Comparison of ENCODE assay signal across 9 cellular contexts in the genomic region with DNA sequence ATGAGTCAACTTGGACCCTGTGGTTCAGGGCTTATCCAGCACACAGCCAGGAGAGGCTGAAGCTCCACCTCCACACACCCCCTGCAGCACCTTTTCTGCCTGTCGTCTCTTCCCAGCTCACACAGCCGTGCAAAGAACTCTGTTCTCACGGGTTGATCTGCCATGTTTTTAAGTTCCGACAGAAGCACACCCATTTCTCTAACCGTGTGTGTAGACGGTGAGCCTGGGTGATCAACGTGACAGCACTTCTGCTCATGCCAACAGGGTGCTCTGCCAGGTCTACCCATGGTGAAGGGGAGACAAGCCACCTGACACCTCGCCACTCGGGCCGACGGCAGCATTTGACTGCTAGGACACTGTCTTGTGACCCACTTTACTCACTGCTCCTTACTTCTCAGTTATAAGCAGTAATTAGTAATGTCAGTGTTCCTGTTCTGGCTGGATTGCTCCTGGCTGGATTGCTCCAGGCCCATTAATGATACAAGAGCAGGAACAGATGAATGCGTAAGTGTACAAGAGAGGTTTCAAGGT.
DNase-seq lines count a peak whose midpoint lies in the region; ATAC-seq and TF ChIP-seq lines count a peak whose summit lies in the region.
"Had no signal": no experiment of that assay in that cellular context is flagged by ENCODE, and none has a peak within 500 bp of the region (broad histone marks: within the 10 kb centered on the region; RNA-seq: fewer than 3 reads in every experiment).

No MANE protein-coding gene starts in this region.

- CTCF ChIA-PET in CD4-positive, alpha-beta memory T cell (lab: Charles Lee; ENCODE audit: partially characterized antibody): interaction anchor here (1.0 to 5.8 kb wide), 5 partner anchors 12 to 202 kb away, joined by 3 to 29 read pairs (median 5); no protein-coding TSS in a partner anchor
- CTCF ChIA-PET in RWPE1 (lab: Yijun Ruan, JAX): no interaction called here

- no peaks in the 10 kb centered on the region for H3K9me3 ChIP-seq in CD4-positive, alpha-beta memory T cell (ENCODE audit: control insufficient read depth in 1 of 2, low read length in 2 of 2)

- peaks cover 64 to 95% (median 82%) of the 10 kb centered on the region in 4 donors for H3K4me1 Mint-ChIP-seq in CD4-positive, alpha-beta memory T cell
- peaks cover 91% of the 10 kb centered on the region for H3K4me1 Mint-ChIP-seq in osteocyte (ENCODE audit: unreplicated experiment)

- H3K4me3 ChIP-seq in CD4-positive, alpha-beta memory T cell (ENCODE audit: low read length in 2 of 2): no peak overlapping the region

- POLR2A ChIA-PET in CD4-positive, alpha-beta memory T cell (lab: Charles Lee; ENCODE audit: partially characterized antibody): interaction anchor here (1.1 to 2.4 kb wide), 3 partner anchors 9 to 10 kb away, joined by 3 to 9 read pairs (median 4); no protein-coding TSS in a partner anchor
- POLR2A ChIA-PET in RWPE1 (lab: Yijun Ruan, JAX; ENCODE audit: low non-redundant PET): no interaction called here

- TF ChIP-seq POLR2A in GM18505 (IDR thresholded peaks at IDR 0.05; ENCODE audit: borderline replicate concordance, extremely low read depth, insufficient read depth, insufficient read length): no peak

- H3K27me3 Mint-ChIP-seq in CD4-positive, alpha-beta memory T cell: no peaks in the 10 kb centered on the region
- H3K27me3 Mint-ChIP-seq in osteocyte (ENCODE audit: unreplicated experiment): no peaks in the 10 kb centered on the region

- H3K27ac ChIP-seq in CD4-positive, alpha-beta memory T cell (ENCODE audit: low read depth, low read length): peak overlapping the region; percentile 48
- peak overlapping the region; percentile 62 for H3K27ac ChIP-seq in RWPE1
- peak overlapping the region; percentile 98 for H3K27ac ChIP-seq in epithelial cell of prostate

- no peaks in the 10 kb centered on the region for H3K9me3 Mint-ChIP-seq in CD4-positive, alpha-beta memory T cell
- H3K9me3 Mint-ChIP-seq in osteocyte (ENCODE audit: unreplicated experiment): no peaks in the 10 kb centered on the region

- H3K27me3 ChIP-seq in CD4-positive, alpha-beta memory T cell (ENCODE audit: insufficient read depth, low read length): no peaks in the 10 kb centered on the region

- H3K27ac Mint-ChIP-seq in CD4-positive, alpha-beta memory T cell: peak overlapping the region; percentile 88 to 98 (median 92)
- peak overlapping the region; percentile 99 for H3K27ac Mint-ChIP-seq in osteocyte (ENCODE audit: unreplicated experiment)

- peaks cover 100% of the 10 kb centered on the region for H3K4me1 ChIP-seq in CD4-positive, alpha-beta memory T cell (ENCODE audit: insufficient read depth, low read length)

- TF ChIP-seq CTCF in RWPE1 (conservative IDR thresholded peaks at IDR 0.05; ENCODE audit: low read depth) (no peak), osteocyte (IDR thresholded peaks at IDR 0.05) (no peak), omental fat pad (IDR thresholded peaks at IDR 0.05) (no peak)

- intact Hi-C loops in CD4-positive, alpha-beta memory T cell (cut with micrococcal nuclease): no loop called here

- peak overlapping the region; percentile 67 to 98 (median 92) for H3K4me3 Mint-ChIP-seq in CD4-positive, alpha-beta memory T cell
- H3K4me3 Mint-ChIP-seq in osteocyte (ENCODE audit: unreplicated experiment): peak overlapping the region; percentile 54

- no peak for ATAC-seq in GM18907 (IDR thresholded peaks at IDR 0.05; ENCODE audit: unreplicated experiment)
- no peak for ATAC-seq in omental fat pad (ENCODE audit: low FRiP score)
- ATAC-seq in GM18505 (IDR thresholded peaks at IDR 0.05; ENCODE audit: unreplicated experiment): no peak

- H3K36me3 Mint-ChIP-seq in CD4-positive, alpha-beta memory T cell: peaks cover 0 to 37% of the 10 kb centered on the region in 2 donors
- peaks cover 4% of the 10 kb centered on the region for H3K36me3 Mint-ChIP-seq in osteocyte (ENCODE audit: unreplicated experiment)

- H3K36me3 ChIP-seq in CD4-positive, alpha-beta memory T cell (ENCODE audit: insufficient read depth, low read length): no peaks in the 10 kb centered on the region

- DNase-seq in CD4-positive, alpha-beta memory T cell: no peak
- DNase-seq in RWPE1 (ENCODE audit: low spot score): no peak
- DNase-seq in epithelial cell of prostate (ENCODE audit: low read depth, low spot score): no peak
- DNase-seq in osteocyte (ENCODE audit: extremely low spot score, unreplicated experiment): no peak
- DNase-seq in NCI-H1092 treated with DMSO at 0.1 percent for 48 hours (lab: John Stamatoyannopoulos, UW): no peak
- no peak for DNase-seq in omental fat pad (ENCODE audit: low spot score)
- DNase-seq: NCI-H526 had no signal

Comparison
In these comparisons a context has a peak if more than half of its experiments do, and no peak if none do; other contexts are left out.
1. H3K27ac ChIP-seq: peak in every context shown above with its lines; median percentile 98 in epithelial cell of prostate; 62 in RWPE1; 48 in CD4-positive, alpha-beta memory T cell.